ENCODE assay signal across 21 cellular contexts in genomic region chr17:56842577-56842976, GRCh38. TPM values are rescaled to one million over a fixed set of nuclear protein-coding genes. Genes with fewer than 3 reads are reported as not detected.
A peak's percentile ranks its signal among the peaks of the same experiment; 100 is the strongest.
DNase-seq lines count a peak whose midpoint lies in the region; ATAC-seq and TF ChIP-seq lines count a peak whose summit lies in the region.
"Had no signal": no experiment of that assay in that cellular context is flagged by ENCODE, and none has a peak within 500 bp of the region (broad histone marks: within the 10 kb centered on the region; RNA-seq: fewer than 3 reads in every experiment).

No MANE protein-coding gene starts in this region.

- 76% methylated on average over 2 of the region's 2 CpGs for WGBS in liver
- WGBS in right lobe of liver (ENCODE audit: insufficient coverage, low coverage, low lambda C conversion rate, missing lambda C conversion rate), result 76% methylated on average over 2 of the region's 2 CpGs
- WGBS in spleen, 5 donors, result 57 to 73% (median 65%) methylated on average over 2 of the region's 2 CpGs

- H3K9me3 Mint-ChIP-seq in CD8-positive, alpha-beta memory T cell, result no peaks in the 10 kb centered on the region
- H3K9me3 Mint-ChIP-seq: CD14-positive monocyte; CD4-positive, alpha-beta T cell; HFFc6 had no signal

- no peaks in the 10 kb centered on the region for H3K27me3 ChIP-seq in liver (ENCODE audit: control insufficient read depth in 4 of 4, insufficient read depth in 4 of 4, low read length in 3 of 4)
- no peaks in the 10 kb centered on the region for H3K27me3 ChIP-seq in right lobe of liver
- no peaks in the 10 kb centered on the region for H3K27me3 ChIP-seq in spleen (replicated peaks in 1 of 7)
- no peaks in the 10 kb centered on the region for H3K27me3 ChIP-seq in CD8-positive, alpha-beta memory T cell (ENCODE audit: insufficient read depth, low read length, poor library complexity, severe bottlenecking)
- H3K27me3 ChIP-seq: BLaER1 treated with 17β-estradiol and CSF1 and Interleukin-3, amounts not matched to agents 10 nM and 100 nM had no signal

- peaks cover 15 to 31% (median 28%) of the 10 kb centered on the region in 3 donors for H3K4me1 Mint-ChIP-seq in CD8-positive, alpha-beta memory T cell
- H3K4me1 Mint-ChIP-seq: CD14-positive monocyte had no signal

- ATAC-seq in right lobe of liver, result no peak
- ATAC-seq in SK-N-SH treated with all-trans-retinoic acid at 6 μM for 48 hours, result peak; percentile 81
- ATAC-seq: A549 had no signal

- no peak overlapping the region for H3K4me3 ChIP-seq in liver (ENCODE audit: low read depth in 1 of 3, low read length in 3 of 3)
- H3K4me3 ChIP-seq in right lobe of liver, result no peak overlapping the region
- H3K4me3 ChIP-seq in spleen, result no peak overlapping the region
- H3K4me3 ChIP-seq in coronary artery, result no peak overlapping the region
- no peak overlapping the region for H3K4me3 ChIP-seq in CD8-positive, alpha-beta memory T cell (ENCODE audit: low read length)
- H3K4me3 ChIP-seq: A549; BLaER1 treated with 17β-estradiol and CSF1 and Interleukin-3, amounts not matched to agents 10 nM and 100 nM; HAP-1 had no signal

- H3K36me3 ChIP-seq in liver (ENCODE audit: control insufficient read depth in 4 of 4, insufficient read depth in 3 of 4, low read depth in 1 of 4, low read length in 3 of 4), result peaks cover 0 to 2% (median 0%) of the 10 kb centered on the region in 4 donors
- H3K36me3 ChIP-seq in right lobe of liver, result peaks cover 0 to 5% (median 2%) of the 10 kb centered on the region in 4 donors
- peaks cover 0 to 33% (median 7%) of the 10 kb centered on the region in 6 donors for H3K36me3 ChIP-seq in spleen
- peaks cover 5% of the 10 kb centered on the region for H3K36me3 ChIP-seq in CD8-positive, alpha-beta memory T cell (ENCODE audit: insufficient read depth, low read length)
- H3K36me3 ChIP-seq: BE2C had no signal

- TF ChIP-seq CTCF in liver (IDR thresholded peaks at IDR 0.05; ENCODE audit: low read depth, low read length, missing input control) (no peak), right lobe of liver (IDR thresholded peaks at IDR 0.05) (no peak), spleen (IDR thresholded peaks at IDR 0.05 in 8 of 11, conservative IDR thresholded peaks at IDR 0.05 in 3 of 11) (no peak), coronary artery (IDR thresholded peaks at IDR 0.05) (no peak)

- H3K27ac ChIP-seq in liver (ENCODE audit: low read depth in 1 of 2, low read length in 2 of 2) (no peak overlapping the region), right lobe of liver (no peak overlapping the region), spleen (peak overlapping the region in 7 of 8 donors; percentile 5 to 63 (median 52)), coronary artery (no peak overlapping the region)
- no peak overlapping the region for H3K27ac ChIP-seq in CD8-positive, alpha-beta memory T cell (ENCODE audit: low read depth, low read length)
- H3K27ac ChIP-seq: A549; BLaER1 treated with 17β-estradiol and CSF1 and Interleukin-3, amounts not matched to agents 10 nM and 100 nM had no signal

- H3K27ac Mint-ChIP-seq in CD8-positive, alpha-beta memory T cell, result no peak overlapping the region
- H3K27ac Mint-ChIP-seq: CD14-positive monocyte; CD4-positive, alpha-beta T cell; HFFc6 had no signal

- H3K4me1 ChIP-seq in liver (ENCODE audit: control insufficient read depth in 4 of 4, insufficient read depth in 4 of 4, low read length in 3 of 4), result no peaks in the 10 kb centered on the region
- H3K4me1 ChIP-seq in right lobe of liver, result no peaks in the 10 kb centered on the region
- H3K4me1 ChIP-seq in spleen, result peaks cover 0 to 48% (median 19%) of the 10 kb centered on the region in 6 donors
- peaks cover 8% of the 10 kb centered on the region for H3K4me1 ChIP-seq in CD8-positive, alpha-beta memory T cell (ENCODE audit: insufficient read depth, low read length)
- H3K4me1 ChIP-seq: A549, BE2C had no signal

- TF ChIP-seq POLR2A in right lobe of liver (IDR thresholded peaks at IDR 0.05), result no peak
- TF ChIP-seq POLR2A in spleen (IDR thresholded peaks at IDR 0.05), result no peak

- DNase-seq in right lobe of liver, result no peak
- DNase-seq in spleen, result no peak
- DNase-seq in coronary artery (ENCODE audit: low spot score), result no peak
- no peak for DNase-seq in CD8-positive, alpha-beta memory T cell
- DNase-seq: 8988T; ACHN; AML-193; BE2C; Calu3; CD4-positive, alpha-beta T cell; COR-L47; DMS53; DMS79 treated with DMSO at 0.1 percent for 48 hours; GOT3; HFFc6 had no signal

- CTCF ChIA-PET in CD8-positive, alpha-beta memory T cell (lab: Charles Lee), result interaction anchor here (1.4 to 1.5 kb wide), 2 partner anchors 23 to 100 kb away, joined by 3 to 5 read pairs; no protein-coding TSS in a partner anchor

- POLR2A ChIA-PET in CD8-positive, alpha-beta memory T cell (lab: Charles Lee), result interaction anchor here (1.2 kb wide), 1 partner anchor 8 kb away, joined by 5 read pairs; the partner anchor contains the start of gene DGKE

- peaks cover 4 to 54% (median 15%) of the 10 kb centered on the region in 3 donors for H3K36me3 Mint-ChIP-seq in CD8-positive, alpha-beta memory T cell

- no peaks in the 10 kb centered on the region for H3K27me3 Mint-ChIP-seq in CD8-positive, alpha-beta memory T cell
- H3K27me3 Mint-ChIP-seq: CD4-positive, alpha-beta T cell had no signal

- H3K4me3 Mint-ChIP-seq in CD8-positive, alpha-beta memory T cell, result no peak overlapping the region
- H3K4me3 Mint-ChIP-seq: CD14-positive monocyte; CD4-positive, alpha-beta T cell; HFFc6 had no signal

- intact Hi-C loops in right lobe of liver (cut with DNase I), result no loop called here
- intact Hi-C loops in spleen (cut with DNase I; ENCODE audit: low total_unique reads), result no loop called here

- no peak overlapping the region for H3K9ac ChIP-seq in liver (ENCODE audit: low read depth in 1 of 2, low read length in 2 of 2)
- H3K9ac ChIP-seq: BLaER1 treated with 17β-estradiol and CSF1 and Interleukin-3, amounts not matched to agents 10 nM and 100 nM had no signal

- H3K9me3 ChIP-seq in liver (ENCODE audit: control insufficient read depth in 4 of 4, low read length in 3 of 4) (no peaks in the 10 kb centered on the region), right lobe of liver (no peaks in the 10 kb centered on the region), spleen (no peaks in the 10 kb centered on the region)
- no peaks in the 10 kb centered on the region for H3K9me3 ChIP-seq in CD8-positive, alpha-beta memory T cell (ENCODE audit: low read length)
- H3K9me3 ChIP-seq: A549; BE2C; BLaER1 treated with 17β-estradiol and CSF1 and Interleukin-3, amounts not matched to agents 10 nM and 100 nM; HAP-1 had no signal

- no peak for TF ChIP-seq RAD21 in liver (IDR thresholded peaks at IDR 0.05)

TF ChIP-seq in liver, 16 proteins besides CTCF, POLR2A, EP300 and RAD21 (continues in another document):
- TF ChIP-seq NR2F2 (IDR thresholded peaks at IDR 0.05) (peak; percentile 8), EGR1 (IDR thresholded peaks at IDR 0.05; ENCODE audit: low read depth in 2 of 2) (no peak), SP1 (IDR thresholded peaks at IDR 0.05) (no peak)

TF ChIP-seq in SK-N-SH treated with all-trans-retinoic acid at 6 μM for 48 hours, 23 proteins besides CTCF, POLR2A, EP300 and RAD21 (continues in another document):
- TF ChIP-seq SNAI2 (CRISPR knock-in tag; IDR thresholded peaks at IDR 0.05), result peak; percentile 62; the same call in 1 of the 2 replicates
- 0 out of 2 replicates have a peak, but pooled peaks have one; percentile 42 for TF ChIP-seq ZC3H10 (CRISPR knock-in tag; IDR thresholded peaks at IDR 0.05)
- no peak for TF ChIP-seq ZNF70 (CRISPR knock-in tag; IDR thresholded peaks at IDR 0.05)
- no peak for TF ChIP-seq ZNF565 (CRISPR knock-in tag; conservative IDR thresholded peaks at IDR 0.05; ENCODE audit: low read depth)
- peak; percentile 85 for TF ChIP-seq ISL1 (CRISPR knock-in tag; IDR thresholded peaks at IDR 0.05)
- no peak for TF ChIP-seq PPARA (CRISPR knock-in tag; IDR thresholded peaks at IDR 0.05; ENCODE audit: borderline replicate concordance)
- peak; percentile 39; the same call in 1 of the 2 replicates for TF ChIP-seq POU6F1 (CRISPR knock-in tag; IDR thresholded peaks at IDR 0.05; ENCODE audit: borderline replicate concordance, low read depth)
- TF ChIP-seq ZNF8 (CRISPR knock-in tag; IDR thresholded peaks at IDR 0.05), result no peak
- TF ChIP-seq TCF4 (CRISPR knock-in tag; IDR thresholded peaks at IDR 0.05; ENCODE audit: borderline replicate concordance), result peak; percentile 85
- no peak for TF ChIP-seq TOX (CRISPR knock-in tag; IDR thresholded peaks at IDR 0.05; ENCODE audit: borderline replicate concordance)

RNA-seq across cellular contexts. Expression of gene DGKE, which starts 8.6 kb away (rescaled TPM):
- total RNA-seq in liver, result 1 to 10 TPM; 1.0 to 5.9 TPM
- polyA plus RNA-seq in liver, result 1 to 10 TPM; 1.3 to 4.3 TPM
- total RNA-seq in right lobe of liver, result 10 to 100 TPM in 1 of 6 experiments, 1 to 10 TPM in 5; 2.2 to 10.4 (median 3.4) TPM
- 10 to 100 TPM; 14.3 to 37.3 (median 25.3) TPM for total RNA-seq in spleen
- polyA plus RNA-seq in spleen, result 1 to 10 TPM; 2.3 to 5.6 (median 4.2) TPM
- 10 to 100 TPM; 26.7 to 30.5 TPM for total RNA-seq in CD8-positive, alpha-beta memory T cell
- 4.9 TPM for polyA plus RNA-seq in CD8-positive, alpha-beta memory T cell

RNA-seq across cellular contexts. Expression of gene C17orf67, which starts 8.9 kb away (rescaled TPM):
- total RNA-seq in liver (under 1 TPM; 0.19 to 0.75 TPM), right lobe of liver (1 to 10 TPM in 1 of 6 experiments, under 1 TPM in 5; 0.31 to 1.1 (median 0.78) TPM), spleen (1 to 10 TPM; 2.4 to 6.0 (median 4.3) TPM)
- polyA plus RNA-seq in liver (1 to 10 TPM in 1 of 2 donors, under 1 TPM in 1; 0.81 to 1.4 TPM), spleen (10 to 100 TPM in 1 of 3 donors, 1 to 10 TPM in 2; 2.0 to 10.4 (median 6.9) TPM)
- total RNA-seq in CD8-positive, alpha-beta memory T cell, result 1 to 10 TPM; 3.2 to 4.6 TPM
- 2.5 TPM for polyA plus RNA-seq in CD8-positive, alpha-beta memory T cell

Comparison
In these comparisons a context has a peak if more than half of its experiments do, and no peak if none do; other contexts are left out.
1. H3K27ac ChIP-seq: peak in spleen (7 of 8); none in liver (0 of 2), right lobe of liver (0 of 3), coronary artery (0 of 2) and CD8-positive, alpha-beta memory T cell (single experiment).